ENCODE assay signal across 19 cellular contexts in the genomic region with DNA sequence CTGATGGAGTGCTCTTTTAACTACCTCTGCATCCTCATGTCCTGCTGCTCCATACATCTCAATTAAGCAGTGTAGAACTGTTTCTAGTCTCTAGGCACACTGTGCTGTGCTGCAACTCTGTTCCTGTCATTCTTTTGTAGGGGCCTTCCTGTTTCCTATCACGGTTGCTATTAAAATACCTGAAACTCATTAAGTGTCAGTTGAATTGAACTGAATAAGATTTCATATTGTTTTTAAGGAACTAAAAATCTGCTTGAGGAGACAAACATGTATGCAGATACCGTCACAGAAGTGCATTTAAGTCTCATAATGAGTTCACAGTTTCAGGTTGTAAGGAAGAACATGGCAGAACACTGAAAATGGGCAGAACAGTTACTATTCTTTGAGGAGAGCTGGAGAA.
DNase-seq lines count a peak whose midpoint lies in the region; ATAC-seq and TF ChIP-seq lines count a peak whose summit lies in the region.
"Had no signal": no experiment of that assay in that cellular context is flagged by ENCODE, and none has a peak within 500 bp of the region (broad histone marks: within the 10 kb centered on the region; RNA-seq: fewer than 3 reads in every experiment).

No MANE protein-coding gene starts in this region.

- no peaks in the 10 kb centered on the region for H3K27me3 ChIP-seq in endodermal cell (ENCODE audit: control insufficient read depth, insufficient read depth, low read length, poor library complexity, severe bottlenecking)
- H3K27me3 ChIP-seq: heart right ventricle, right lobe of liver had no signal

- no peak overlapping the region for H3K9ac ChIP-seq in endodermal cell (ENCODE audit: extremely low read depth, low read length, poor library complexity, severe bottlenecking)

- no peak for DNase-seq in endodermal cell
- no peak for DNase-seq in NCI-H748 treated with DMSO at 0.1 percent for 48 hours (lab: John Stamatoyannopoulos, UW)
- no peak for DNase-seq in medulla oblongata (ENCODE audit: extremely low spot score)
- no peak for DNase-seq in stimulated activated CD8-positive, alpha-beta memory T cell treated with anti-CD3 and anti-CD28 coated beads, Interleukin-4, amount 100 ng/mL, for 48 hours
- DNase-seq in DMS 273 (lab: John Stamatoyannopoulos, UW; ENCODE audit: unreplicated experiment), result no peak
- DNase-seq: DND-41; heart right ventricle; left colon; natural killer cell; NCI-H1105 treated with DMSO at 0.1 percent for 48 hours; NCI-H69; right lobe of liver; stimulated activated CD4-positive, alpha-beta T cell treated with anti-CD3 and anti-CD28 coated beads, Interleukin-4, amount 100 ng/mL, for 4 hours; stimulated activated naive CD8-positive, alpha-beta T cell treated with anti-CD3 and anti-CD28 coated beads, Interleukin-15, amount 100 ng/mL, for 72 hours had no signal

- H3K9me3 ChIP-seq in endodermal cell (ENCODE audit: control insufficient read depth, low read length), result no peaks in the 10 kb centered on the region
- H3K9me3 ChIP-seq: heart right ventricle, right lobe of liver had no signal

- H3K4me3 ChIP-seq in endodermal cell (ENCODE audit: low read length), result no peak overlapping the region
- H3K4me3 ChIP-seq: heart right ventricle, right lobe of liver had no signal

- no peaks in the 10 kb centered on the region for H3K9me3 Mint-ChIP-seq in endodermal cell
- H3K9me3 Mint-ChIP-seq: central memory CD8-positive, alpha-beta T cell; natural killer cell; stimulated activated naive CD8-positive, alpha-beta T cell treated with anti-CD3 and anti-CD28 coated beads, Interleukin-15, amount 100 ng/mL, for 72 hours had no signal

- ATAC-seq in GM18858 (IDR thresholded peaks at IDR 0.05; ENCODE audit: unreplicated experiment) (peak; percentile 87), GM21526 (IDR thresholded peaks at IDR 0.05; ENCODE audit: low FRiP score, unreplicated experiment) (peak; percentile 80), HG03064 (IDR thresholded peaks at IDR 0.05; ENCODE audit: low read depth, unreplicated experiment) (peak; percentile 92)
- ATAC-seq: heart right ventricle; left colon; natural killer cell; right lobe of liver; stimulated activated naive CD8-positive, alpha-beta T cell treated with anti-CD3 and anti-CD28 coated beads, Interleukin-15, amount 100 ng/mL, for 72 hours had no signal

- no peaks in the 10 kb centered on the region for H3K27me3 Mint-ChIP-seq in endodermal cell (ENCODE audit: insufficient read depth)

- H3K4me1 ChIP-seq in endodermal cell (ENCODE audit: control insufficient read depth, insufficient read depth, low read length), result no peaks in the 10 kb centered on the region
- H3K4me1 ChIP-seq: right lobe of liver had no signal

- H3K4me1 Mint-ChIP-seq in endodermal cell, result peaks cover 9% of the 10 kb centered on the region
- H3K4me1 Mint-ChIP-seq: central memory CD8-positive, alpha-beta T cell; natural killer cell; stimulated activated naive CD8-positive, alpha-beta T cell treated with anti-CD3 and anti-CD28 coated beads, Interleukin-15, amount 100 ng/mL, for 72 hours had no signal

- H3K4me3 Mint-ChIP-seq in endodermal cell, result no peak overlapping the region
- H3K4me3 Mint-ChIP-seq: activated naive CD8-positive, alpha-beta T cell; central memory CD8-positive, alpha-beta T cell; natural killer cell; stimulated activated naive CD8-positive, alpha-beta T cell treated with anti-CD3 and anti-CD28 coated beads, Interleukin-15, amount 100 ng/mL, for 72 hours had no signal

- H3K36me3 Mint-ChIP-seq in endodermal cell (ENCODE audit: low read depth), result peaks cover 50% of the 10 kb centered on the region
- H3K36me3 Mint-ChIP-seq: activated naive CD8-positive, alpha-beta T cell; natural killer cell had no signal

- H3K27ac Mint-ChIP-seq in endodermal cell, result peak overlapping the region; percentile 45
- H3K27ac Mint-ChIP-seq: activated naive CD8-positive, alpha-beta T cell; natural killer cell; stimulated activated naive CD8-positive, alpha-beta T cell treated with anti-CD3 and anti-CD28 coated beads, Interleukin-15, amount 100 ng/mL, for 72 hours had no signal

- no peak overlapping the region for H3K27ac ChIP-seq in endodermal cell (ENCODE audit: low read depth, low read length)
- H3K27ac ChIP-seq: heart right ventricle, right lobe of liver had no signal

- peaks cover 21% of the 10 kb centered on the region for H3K36me3 ChIP-seq in endodermal cell (ENCODE audit: control insufficient read depth, insufficient read depth, low read length)
- H3K36me3 ChIP-seq: right lobe of liver had no signal

- 94 to 95% methylated on average over 2 of the region's 2 CpGs for WGBS in endodermal cell (ENCODE audit: insufficient coverage in 1 of 2, insufficient read length in 1 of 2), 2 experiments

- no peak for TF ChIP-seq CTCF in endodermal cell (conservative IDR thresholded peaks at IDR 0.05)
